ENCODE assay signal across 17 cellular contexts in the genomic region with DNA sequence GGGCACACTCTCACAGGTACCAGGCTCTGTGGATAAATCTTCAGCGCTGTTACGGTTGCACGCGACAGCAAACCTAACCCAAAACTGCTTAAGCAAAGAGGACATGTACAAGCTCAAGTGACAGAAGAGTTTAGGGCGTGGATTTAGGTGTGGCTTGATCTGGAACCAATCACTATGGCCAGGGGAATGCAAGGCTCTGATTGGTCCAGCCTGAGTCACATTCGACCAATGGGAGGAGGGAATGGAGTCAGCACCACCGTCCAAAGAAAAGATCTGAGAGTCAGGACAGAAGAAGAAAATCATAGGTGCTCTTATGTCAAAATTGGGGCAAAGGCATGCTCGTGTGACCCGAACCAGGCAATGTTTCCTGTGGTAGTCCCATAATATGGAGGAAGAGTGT.
"Had no signal": no experiment of that assay in that cellular context is flagged by ENCODE, and none has a peak within 500 bp of the region (broad histone marks: within the 10 kb centered on the region; RNA-seq: fewer than 3 reads in every experiment).

No MANE protein-coding gene starts in this region.

- H3K27ac Mint-ChIP-seq: activated CD4-positive, alpha-beta memory T cell treated with anti-CD3 and anti-CD28 coated beads for 36 hours; stimulated activated naive CD8-positive, alpha-beta T cell treated with anti-CD3 and anti-CD28 coated beads, Interleukin-15, amount 100 ng/mL, for 72 hours had no signal

- FAIRE-seq: colon had no signal

- H3K27me3 ChIP-seq: breast epithelium, gastrocnemius medialis, ovary had no signal

- H3K4me3 ChIP-seq: breast epithelium, gastrocnemius medialis, heart right ventricle, ovary, thoracic aorta had no signal

- DNase-seq: activated CD4-positive, alpha-beta memory T cell treated with anti-CD3 and anti-CD28 coated beads for 36 hours; activated CD4-positive, CD25-positive, alpha-beta regulatory T cell treated with anti-CD3 and anti-CD28 coated beads, Interleukin-2, amount 50 U/mL, for 72 hours; activated CD8-positive, alpha-beta memory T cell treated with anti-CD3 and anti-CD28 coated beads, Interleukin-2, amount 50 U/mL, for 4 hours; activated naive CD4-positive, alpha-beta T cell; aorta; gastrocnemius medialis; heart right ventricle; mesendoderm; ovary; stimulated activated CD4-positive, alpha-beta T cell treated with anti-CD3 and anti-CD28 coated beads, Interleukin-12 subunit alpha, Interleukin-12 subunit beta, amount 100 ng/mL, for 4 hours; stimulated activated CD4-positive, alpha-beta T cell treated with anti-CD3 and anti-CD28 coated beads, Interleukin-2, amount 100 ng/mL, for 48 hours; stimulated activated CD8-positive, alpha-beta memory T cell treated with anti-CD3 and anti-CD28 coated beads, Interleukin-4, amount 100 ng/mL, for 48 hours; stimulated activated naive CD8-positive, alpha-beta T cell treated with anti-CD3 and anti-CD28 coated beads, Interleukin-15, amount 100 ng/mL, for 72 hours had no signal

- H3K4me3 Mint-ChIP-seq: activated CD4-positive, alpha-beta memory T cell treated with anti-CD3 and anti-CD28 coated beads for 36 hours; neural crest cell; stimulated activated naive CD8-positive, alpha-beta T cell treated with anti-CD3 and anti-CD28 coated beads, Interleukin-15, amount 100 ng/mL, for 72 hours had no signal

- H3K27ac ChIP-seq: breast epithelium, gastrocnemius medialis, heart right ventricle, ovary, thoracic aorta had no signal

- H3K36me3 Mint-ChIP-seq: activated CD4-positive, alpha-beta memory T cell treated with anti-CD3 and anti-CD28 coated beads for 36 hours had no signal

- H3K36me3 ChIP-seq: breast epithelium, gastrocnemius medialis, heart right ventricle, ovary, thoracic aorta had no signal

- H3K9me3 Mint-ChIP-seq: activated CD4-positive, alpha-beta memory T cell treated with anti-CD3 and anti-CD28 coated beads for 36 hours; neural crest cell; stimulated activated naive CD8-positive, alpha-beta T cell treated with anti-CD3 and anti-CD28 coated beads, Interleukin-15, amount 100 ng/mL, for 72 hours had no signal

- H3K4me1 Mint-ChIP-seq: stimulated activated naive CD8-positive, alpha-beta T cell treated with anti-CD3 and anti-CD28 coated beads, Interleukin-15, amount 100 ng/mL, for 72 hours had no signal

- ATAC-seq: gastrocnemius medialis; heart right ventricle; stimulated activated naive CD8-positive, alpha-beta T cell treated with anti-CD3 and anti-CD28 coated beads, Interleukin-15, amount 100 ng/mL, for 72 hours had no signal

- H3K4me1 ChIP-seq: breast epithelium, gastrocnemius medialis had no signal

- H3K9me3 ChIP-seq: breast epithelium, gastrocnemius medialis, heart right ventricle, ovary, thoracic aorta had no signal
